In genomic region chr7:128362670-128363069, GRCh38 we compare ENCODE assay signal across 15 cellular contexts. TPM values are rescaled to one million over a fixed set of nuclear protein-coding genes. Genes with fewer than 3 reads are reported as not detected.
A peak's percentile ranks its signal among the peaks of the same experiment; 100 is the strongest.
DNase-seq lines count a peak whose midpoint lies in the region; ATAC-seq and TF ChIP-seq lines count a peak whose summit lies in the region.
"Had no signal": no experiment of that assay in that cellular context is flagged by ENCODE, and none has a peak within 500 bp of the region (broad histone marks: within the 10 kb centered on the region; RNA-seq: fewer than 3 reads in every experiment).

No MANE protein-coding gene starts in this region.

- ATAC-seq in T-helper 17 cell (no peak), foreskin keratinocyte (peak; percentile 72), GM21723 (IDR thresholded peaks at IDR 0.05; ENCODE audit: unreplicated experiment) (no peak)
- ATAC-seq: right cardiac atrium had no signal

- peak overlapping the region; percentile 74 for H3K4me3 Mint-ChIP-seq in activated naive CD4-positive, alpha-beta T cell treated with anti-CD3 and anti-CD28 coated beads, Interleukin-2, amount 10 ng/mL, durations not matched to agents 7 days and 5 days
- peak overlapping the region; percentile 31 for H3K4me3 Mint-ChIP-seq in T-helper 17 cell
- H3K4me3 Mint-ChIP-seq in type B pancreatic cell, result peak overlapping the region; percentile 86

- peaks cover 4% of the 10 kb centered on the region for H3K4me1 ChIP-seq in foreskin keratinocyte

- no peak overlapping the region for H3K27ac ChIP-seq in foreskin keratinocyte
- H3K27ac ChIP-seq: brain microvascular endothelial cell, transverse colon had no signal

- TF ChIP-seq CTCF in foreskin keratinocyte (conservative IDR thresholded peaks at IDR 0.05) (no peak), type B pancreatic cell (conservative IDR thresholded peaks at IDR 0.05) (no peak)

- CTCF ChIA-PET in activated naive CD4-positive, alpha-beta T cell treated with anti-CD3 and anti-CD28 coated beads, Interleukin-2, amount 10 ng/mL, durations not matched to agents 7 days and 5 days (lab: Charles Lee), result interaction anchor here (1.0 to 2.0 kb wide), 4 partner anchors 11 to 24 kb away, joined by 3 to 7 read pairs (median 4); no protein-coding TSS in a partner anchor

- H3K4me1 Mint-ChIP-seq in activated naive CD4-positive, alpha-beta T cell treated with anti-CD3 and anti-CD28 coated beads, Interleukin-2, amount 10 ng/mL, durations not matched to agents 7 days and 5 days, result peaks cover 21% of the 10 kb centered on the region
- H3K4me1 Mint-ChIP-seq in T-helper 17 cell (peaks cover 16% of the 10 kb centered on the region), type B pancreatic cell (ENCODE audit: unreplicated experiment) (peaks cover 5% of the 10 kb centered on the region)

- H3K27ac Mint-ChIP-seq in activated naive CD4-positive, alpha-beta T cell treated with anti-CD3 and anti-CD28 coated beads, Interleukin-2, amount 10 ng/mL, durations not matched to agents 7 days and 5 days, result no peak overlapping the region
- H3K27ac Mint-ChIP-seq in T-helper 17 cell (no peak overlapping the region), type B pancreatic cell (no peak overlapping the region)

- H3K36me3 Mint-ChIP-seq in activated naive CD4-positive, alpha-beta T cell treated with anti-CD3 and anti-CD28 coated beads, Interleukin-2, amount 10 ng/mL, durations not matched to agents 7 days and 5 days, result no peaks in the 10 kb centered on the region
- H3K36me3 Mint-ChIP-seq in T-helper 17 cell (ENCODE audit: low read depth) (peaks cover 10% of the 10 kb centered on the region), type B pancreatic cell (no peaks in the 10 kb centered on the region)

- peaks cover 62% of the 10 kb centered on the region for H3K27me3 ChIP-seq in foreskin keratinocyte

- no peak for DNase-seq in activated naive CD4-positive, alpha-beta T cell treated with anti-CD3 and anti-CD28 coated beads, Interleukin-2, amount 10 ng/mL, durations not matched to agents 7 days and 5 days
- DNase-seq in activated naive CD4-positive, alpha-beta T cell treated with Interleukin-2 at 50 U/mL for 16 hours, result no peak
- DNase-seq in T-helper 17 cell (no peak), foreskin keratinocyte (peak in 1 of 2 donors; percentile 67), type B pancreatic cell (ENCODE audit: extremely low spot score, unreplicated experiment) (no peak), cortex of kidney (lab: John Stamatoyannopoulos, UW) (no peak), occipital lobe (lab: John Stamatoyannopoulos, UW) (no peak)
- DNase-seq: brain microvascular endothelial cell, GDM1, hippocampal formation, NCI-H187, right cardiac atrium, SW 1271, transverse colon had no signal

- no peaks in the 10 kb centered on the region for H3K9me3 Mint-ChIP-seq in activated naive CD4-positive, alpha-beta T cell treated with anti-CD3 and anti-CD28 coated beads, Interleukin-2, amount 10 ng/mL, durations not matched to agents 7 days and 5 days
- H3K9me3 Mint-ChIP-seq in type B pancreatic cell, result no peaks in the 10 kb centered on the region

- peaks cover 98% of the 10 kb centered on the region for H3K27me3 Mint-ChIP-seq in activated naive CD4-positive, alpha-beta T cell treated with anti-CD3 and anti-CD28 coated beads, Interleukin-2, amount 10 ng/mL, durations not matched to agents 7 days and 5 days
- H3K27me3 Mint-ChIP-seq in T-helper 17 cell (peaks cover 61% of the 10 kb centered on the region), type B pancreatic cell (peaks cover 80% of the 10 kb centered on the region)

- no peaks in the 10 kb centered on the region for H3K9me3 ChIP-seq in T-helper 17 cell (ENCODE audit: control insufficient read depth, low read length, poor library complexity, severe bottlenecking)
- H3K9me3 ChIP-seq: transverse colon had no signal

RNA-seq across cellular contexts. Expression of gene PRRT4, which starts 1.2 kb away (rescaled TPM):
- total RNA-seq in T-helper 17 cell (under 1 TPM in 1 of 2 donors, not detected in 1; 0.65 TPM), foreskin keratinocyte (0.17 and 0.28 TPM in 2 replicates), type B pancreatic cell (ENCODE audit: low replicate concordance) (7.0 and 7.7 TPM in 2 replicates), occipital lobe (2.7 TPM)
- 0.04 and 0.29 TPM in 2 replicates for polyA plus RNA-seq in foreskin keratinocyte

RNA-seq across cellular contexts. Expression of gene RBM28, which starts 19.0 kb away (rescaled TPM):
- total RNA-seq in T-helper 17 cell (10 to 100 TPM; 24.1 to 24.9 TPM), foreskin keratinocyte (30.8 and 44.4 TPM in 2 replicates), type B pancreatic cell (ENCODE audit: low replicate concordance) (49.0 and 59.7 TPM in 2 replicates), occipital lobe (12.5 TPM)
- polyA plus RNA-seq in foreskin keratinocyte, result 21.7 and 25.7 TPM in 2 replicates

RNA-seq across cellular contexts. Expression of gene IMPDH1, which starts 47.1 kb away (rescaled TPM):
- 10 to 100 TPM; 52.5 to 55.9 TPM for total RNA-seq in T-helper 17 cell
- 80.1 and 91.4 TPM in 2 replicates for total RNA-seq in foreskin keratinocyte
- polyA plus RNA-seq in foreskin keratinocyte, result 77.6 and 85.0 TPM in 2 replicates
- total RNA-seq in type B pancreatic cell (ENCODE audit: low replicate concordance), result 34.4 and 42.2 TPM in 2 replicates
- 27.0 TPM for total RNA-seq in occipital lobe

Comparison
In these comparisons a context has a peak if more than half of its experiments do, and no peak if none do; other contexts are left out.
1. H3K4me3 Mint-ChIP-seq: peak in every context shown above with its lines; median percentile 86 in type B pancreatic cell; 74 in activated naive CD4-positive, alpha-beta T cell treated with anti-CD3 and anti-CD28 coated beads, Interleukin-2, amount 10 ng/mL, durations not matched to agents 7 days and 5 days; 31 in T-helper 17 cell.